ENCODE assay signal across 8 cellular contexts in the genomic region with DNA sequence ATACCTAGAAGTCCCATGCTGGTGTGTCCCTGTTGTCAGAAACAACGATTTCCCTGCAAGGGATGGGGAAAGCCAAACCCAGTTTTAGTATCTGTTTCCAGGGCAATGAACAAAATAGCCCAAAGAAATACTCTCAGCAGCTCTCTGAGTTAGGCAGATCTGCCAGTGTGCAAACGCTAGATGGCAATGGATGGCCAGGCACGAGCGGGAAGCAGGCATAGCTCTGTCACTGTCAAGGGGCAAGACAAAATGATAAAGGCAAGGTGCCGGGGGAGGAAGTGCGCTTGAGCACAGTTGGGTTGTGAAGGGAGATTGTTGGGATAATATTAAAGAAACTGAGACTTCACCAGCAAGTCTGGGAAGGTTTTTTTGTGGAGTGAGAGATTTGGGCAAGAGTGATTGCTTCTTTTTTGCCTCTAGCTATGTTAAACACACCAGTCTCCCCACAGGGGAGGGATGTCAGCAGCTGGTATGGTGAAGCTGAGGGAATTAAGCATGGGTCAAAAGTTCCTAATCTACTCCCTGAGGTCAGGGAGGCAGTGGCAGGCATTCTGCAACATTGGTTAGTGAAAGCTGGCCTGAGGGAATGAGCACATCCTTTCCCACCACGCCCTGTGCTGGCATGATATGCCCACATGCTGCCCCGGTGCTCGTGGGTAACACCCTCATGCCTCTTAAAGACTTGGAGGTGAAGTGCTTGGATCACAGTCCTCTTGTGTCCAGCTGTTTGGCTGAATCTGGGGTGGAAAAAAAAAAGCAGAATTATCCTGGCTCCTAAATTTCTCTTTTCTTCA.
DNase-seq lines count a peak whose midpoint lies in the region; ATAC-seq, FAIRE-seq and TF ChIP-seq lines count a peak whose summit lies in the region.

No MANE protein-coding gene starts in this region.

- no peaks in the 10 kb centered on the region for H3K4me1 Mint-ChIP-seq in activated T-helper 2 cell treated with anti-CD3 and anti-CD28 coated beads, Interferon-gamma antibody, Interleukin-2, Interleukin-4, amounts not matched to agents 10 μg/mL and 5 μg/mL and 100 μg/mL, durations not matched to agents 14 hours and 24 hours and 36 hours (ENCODE audit: low read depth)

- peaks cover 10% of the 10 kb centered on the region for H3K27me3 Mint-ChIP-seq in activated T-helper 2 cell treated with anti-CD3 and anti-CD28 coated beads, Interferon-gamma antibody, Interleukin-2, Interleukin-4, amounts not matched to agents 10 μg/mL and 5 μg/mL and 100 μg/mL, durations not matched to agents 14 hours and 24 hours and 36 hours (ENCODE audit: low read depth)

- ATAC-seq in sciatic nerve = peak; percentile 62

- no peak overlapping the region for H3K27ac Mint-ChIP-seq in activated T-helper 2 cell treated with anti-CD3 and anti-CD28 coated beads, Interferon-gamma antibody, Interleukin-2, Interleukin-4, amounts not matched to agents 10 μg/mL and 5 μg/mL and 100 μg/mL, durations not matched to agents 14 hours and 24 hours and 36 hours

- intact Hi-C loops in sciatic nerve (cut with DNase I) = no loop called here
- intact Hi-C loops in activated T-helper 2 cell treated with anti-CD3 and anti-CD28 coated beads, Interferon-gamma antibody, Interleukin-2, Interleukin-4, amounts not matched to agents 10 μg/mL and 5 μg/mL and 100 μg/mL, durations not matched to agents 14 hours and 24 hours and 36 hours (cut with micrococcal nuclease) = no loop called here

- H3K4me3 ChIP-seq in HFF-Myc (replicated peaks; ENCODE audit: low read depth, low read length) (no peak overlapping the region), epithelial cell of esophagus (ENCODE audit: low read length) (no peak overlapping the region)

- peak; percentile 48 for DNase-seq in GM13976 (ENCODE audit: low spot score)
- DNase-seq in HFF-Myc (ENCODE audit: extremely low read depth, low read depth) = no peak
- peak; percentile 8 for DNase-seq in NCI-H748 treated with DMSO at 0.1 percent for 48 hours (lab: John Stamatoyannopoulos, UW)
- DNase-seq in epithelial cell of esophagus (ENCODE audit: low read depth) = peak; percentile 54
- no peak for DNase-seq in sciatic nerve (ENCODE audit: low spot score)
- no peak for DNase-seq in activated T-helper 2 cell treated with anti-CD3 and anti-CD28 coated beads, Interferon-gamma antibody, Interleukin-2, Interleukin-4, amounts not matched to agents 10 μg/mL and 5 μg/mL and 100 μg/mL, durations not matched to agents 14 hours and 24 hours and 36 hours (ENCODE audit: low spot score)
- DNase-seq in HTR-8/SVneo (ENCODE audit: insufficient read length, low spot score) = no peak
- no peak for DNase-seq in HUDEP-2 (lab: John Stamatoyannopoulos, UW; ENCODE audit: unreplicated experiment in 76 of 76)

- in situ Hi-C loops in GM13976 (cut with MboI; ENCODE audit: low sequenced_read_pairs, unreplicated experiment) = no loop called here

- FAIRE-seq in HTR-8/SVneo (lab: Jason Lieb, UNC) = no peak

- peak; percentile 31 for TF ChIP-seq CTCF in GM13976 (IDR thresholded peaks at IDR 0.05; ENCODE audit: borderline replicate concordance, control extremely low read depth, extremely low read depth, insufficient read depth, missing control alignments)
- peak; percentile 13 for TF ChIP-seq CTCF in HFF-Myc (IDR thresholded peaks at IDR 0.05; ENCODE audit: low read depth, low read length, missing control alignments)
- TF ChIP-seq CTCF in epithelial cell of esophagus (IDR thresholded peaks at IDR 0.05; ENCODE audit: insufficient read depth, low read depth, low read length, missing control alignments) = peak; percentile 43

- H3K36me3 Mint-ChIP-seq in activated T-helper 2 cell treated with anti-CD3 and anti-CD28 coated beads, Interferon-gamma antibody, Interleukin-2, Interleukin-4, amounts not matched to agents 10 μg/mL and 5 μg/mL and 100 μg/mL, durations not matched to agents 14 hours and 24 hours and 36 hours (ENCODE audit: low read depth) = no peaks in the 10 kb centered on the region

- no peaks in the 10 kb centered on the region for H3K9me3 Mint-ChIP-seq in activated T-helper 2 cell treated with anti-CD3 and anti-CD28 coated beads, Interferon-gamma antibody, Interleukin-2, Interleukin-4, amounts not matched to agents 10 μg/mL and 5 μg/mL and 100 μg/mL, durations not matched to agents 14 hours and 24 hours and 36 hours

- no peak overlapping the region for H3K4me3 Mint-ChIP-seq in activated T-helper 2 cell treated with anti-CD3 and anti-CD28 coated beads, Interferon-gamma antibody, Interleukin-2, Interleukin-4, amounts not matched to agents 10 μg/mL and 5 μg/mL and 100 μg/mL, durations not matched to agents 14 hours and 24 hours and 36 hours (ENCODE audit: low read depth)

Comparison
In these comparisons a context has a peak if more than half of its experiments do, and no peak if none do; other contexts are left out.
1. DNase-seq: peak in GM13976 (single experiment), NCI-H748 treated with DMSO at 0.1 percent for 48 hours (single experiment) and epithelial cell of esophagus (single experiment); none in HFF-Myc (single experiment), sciatic nerve (single experiment), activated T-helper 2 cell treated with anti-CD3 and anti-CD28 coated beads, Interferon-gamma antibody, Interleukin-2, Interleukin-4, amounts not matched to agents 10 μg/mL and 5 μg/mL and 100 μg/mL, durations not matched to agents 14 hours and 24 hours and 36 hours (single experiment), HTR-8/SVneo (single experiment) and HUDEP-2 (0 of 76).
2. Peak in every context shown above with its lines, with median percentiles within 50 percentile points of each other: CTCF ChIP-seq.